1 cellular context compared by ENCODE assay signal in genomic region chr2:109510136-109511028, GRCh38.
A peak's percentile ranks its signal among the peaks of the same experiment; 100 is the strongest.
TF ChIP-seq lines count a peak whose summit lies in the region.

No MANE protein-coding gene starts in this region.

TF ChIP-seq in WTC11, 78 proteins besides CTCF, POLR2A, EP300 and RAD21 (continued from another document):
- TF ChIP-seq ZSCAN18 (CRISPR knock-in tag; IDR thresholded peaks at IDR 0.05) (no peak), NFE2L1 (CRISPR knock-in tag; IDR thresholded peaks at IDR 0.05) (no peak), CBFB (CRISPR knock-in tag; IDR thresholded peaks at IDR 0.05; ENCODE audit: low read depth) (0 out of 2 replicates have a peak, but pooled peaks have one; percentile 44), E2F4 (CRISPR knock-in tag; IDR thresholded peaks at IDR 0.05; ENCODE audit: borderline replicate concordance, low read depth) (no peak)
